In genomic region chr15:22002711-22003110, GRCh38 we compare ENCODE assay signal across 1 cellular context.
DNase-seq lines count a peak whose midpoint lies in the region; ATAC-seq and TF ChIP-seq lines count a peak whose summit lies in the region.
"Not testable (repeated sequence)": the region's sequence is repeated elsewhere in the genome, so short reads cannot be mapped to it uniquely, and the experiment has no call there.

No MANE protein-coding gene starts in this region.

- not testable (repeated sequence) for DNase-seq in RWPE2 (ENCODE audit: low spot score)

- ATAC-seq in RWPE2 (ENCODE audit: low read depth), result peak; percentile 96

- not testable (repeated sequence) for H3K36me3 ChIP-seq in RWPE2 (ENCODE audit: low read depth)

- not testable (repeated sequence) for H3K27me3 ChIP-seq in RWPE2 (ENCODE audit: insufficient read depth, poor library complexity, severe bottlenecking)

- H3K4me3 ChIP-seq in RWPE2 (ENCODE audit: severe bottlenecking), result not testable (repeated sequence)

- H3K27ac ChIP-seq in RWPE2 (ENCODE audit: poor library complexity, severe bottlenecking), result not testable (repeated sequence)

- not testable (repeated sequence) for TF ChIP-seq CTCF in RWPE2 (IDR thresholded peaks at IDR 0.05; ENCODE audit: poor library complexity, severe bottlenecking)

- H3K9me3 ChIP-seq in RWPE2 (ENCODE audit: severe bottlenecking), result not testable (repeated sequence)

- H3K4me1 ChIP-seq in RWPE2 (ENCODE audit: insufficient read depth, poor library complexity, severe bottlenecking), result not testable (repeated sequence)
